1 cellular context compared by ENCODE assay signal in the genomic region with DNA sequence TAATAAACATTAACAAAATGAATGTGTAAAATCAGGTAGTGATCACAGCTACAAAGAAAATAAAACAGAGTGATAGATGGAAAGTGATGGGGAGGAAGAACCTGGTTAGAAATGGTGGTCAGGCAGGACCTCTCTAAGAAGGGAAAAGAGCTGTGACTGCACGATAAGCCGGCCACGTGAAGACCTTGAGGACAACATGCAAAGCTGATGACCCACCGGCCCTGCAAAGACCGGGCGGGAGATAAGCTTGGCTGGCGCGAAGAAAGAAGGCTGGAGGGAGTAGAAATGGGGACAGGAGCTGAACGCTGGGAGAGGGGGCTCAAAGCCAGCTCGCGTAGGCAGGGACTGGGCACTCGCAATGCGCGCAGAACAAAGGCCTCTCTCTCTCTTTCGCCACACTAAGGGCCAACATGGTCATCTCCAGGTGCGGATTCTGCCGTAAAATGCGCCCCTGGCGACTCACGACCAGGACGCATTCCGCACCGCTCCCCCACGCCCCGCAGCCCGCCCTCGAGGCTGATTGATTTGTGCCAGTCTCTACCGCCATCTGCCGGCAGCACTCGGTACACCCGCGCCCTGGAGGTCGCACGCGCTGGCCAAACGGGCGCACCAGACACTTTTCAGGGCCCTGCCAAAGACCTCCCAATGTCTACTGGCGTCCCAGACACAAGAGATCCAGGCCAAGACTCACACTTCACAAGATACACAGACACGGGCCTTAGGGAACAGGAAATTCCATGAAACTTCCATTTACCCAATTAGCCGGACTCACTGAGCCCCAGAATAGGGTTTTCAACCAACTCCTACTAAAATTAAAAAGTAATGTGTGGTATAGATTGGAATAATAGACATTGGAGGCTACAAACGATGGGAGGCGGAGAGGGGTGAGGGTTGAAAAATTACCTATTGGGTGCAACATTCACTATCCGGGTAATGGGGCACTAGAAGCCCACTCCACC.
A peak's percentile ranks its signal among the peaks of the same experiment; 100 is the strongest.
TF ChIP-seq lines count a peak whose summit lies in the region.

No MANE protein-coding gene starts in this region.

TF ChIP-seq in A549, 52 proteins besides CTCF, POLR2A, EP300 and RAD21 (continued from another document):
- peak; percentile 81; the same call in 1 of the 2 replicates for TF ChIP-seq E2F6 (IDR thresholded peaks at IDR 0.05; ENCODE audit: borderline replicate concordance, low read depth)
- TF ChIP-seq JUN (IDR thresholded peaks at IDR 0.05) = peak in 1 of 2 experiments; percentile 48; a peak in 1 of 5 replicates
- TF ChIP-seq MYC (IDR thresholded peaks at IDR 0.05; ENCODE audit: borderline replicate concordance, low read length) = peak; percentile 86
- peak; percentile 90 for TF ChIP-seq MAX (IDR thresholded peaks at IDR 0.05)
